In the genomic region with DNA sequence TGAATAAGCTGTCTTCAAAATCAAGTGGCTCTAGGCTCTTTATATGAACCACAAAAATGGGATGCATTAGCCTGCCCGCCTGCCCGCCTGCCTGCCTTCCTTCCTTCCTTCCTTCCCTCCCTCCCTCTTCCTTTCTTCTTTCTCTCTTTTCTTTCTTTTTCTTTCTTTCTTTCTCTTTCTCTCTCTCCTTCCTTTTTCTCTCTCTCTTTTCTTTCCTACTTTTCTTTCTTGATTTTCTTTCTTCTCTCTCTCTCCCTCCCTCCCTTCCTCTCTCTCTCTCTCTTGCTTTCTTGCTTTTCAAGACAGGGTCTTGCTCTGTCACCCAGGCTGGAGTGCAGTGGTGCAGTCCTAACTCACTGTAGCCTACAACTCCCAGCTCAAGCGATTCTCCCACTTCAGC, we compare ENCODE assay signal across 7 cellular contexts. TPM values are rescaled to one million over a fixed set of nuclear protein-coding genes. Genes with fewer than 3 reads are reported as not detected.
"Had no signal": no experiment of that assay in that cellular context is flagged by ENCODE, and none has a peak within 500 bp of the region (broad histone marks: within the 10 kb centered on the region; RNA-seq: fewer than 3 reads in every experiment).

No MANE protein-coding gene starts in this region.

- FAIRE-seq: HTR-8/SVneo had no signal

- H3K9ac ChIP-seq: GM23248 had no signal

- H3K27ac ChIP-seq: GM23248 had no signal

- H3K4me3 ChIP-seq: GM23248, HAP-1 had no signal

- DNase-seq: GM23248, GOT3, H7, IMR-90 had no signal

- H3K36me3 ChIP-seq: HAP-1 had no signal

- H3K4me1 ChIP-seq: HAP-1 had no signal

- H2AFZ ChIP-seq: GM23248 had no signal

RNA-seq across cellular contexts. Expression of a gene that starts 26.9 kb away (rescaled TPM):
- total RNA-seq: GM23248, H7, HT-29, IMR-90 had no signal
- polyA plus RNA-seq: GM23248 had no signal
